In genomic region chr12:112906712-112907414, GRCh38 we compare ENCODE assay signal across 8 cellular contexts. TPM values are rescaled to one million over a fixed set of nuclear protein-coding genes. Genes with fewer than 3 reads are reported as not detected.
DNase-seq lines count a peak whose midpoint lies in the region; ATAC-seq and TF ChIP-seq lines count a peak whose summit lies in the region.

Gene OAS1, plus strand, starts transcription at chr12:112906962. Its CDS starts 78 bp downstream, at chr12:112907040.

- DNase-seq in EH (ENCODE audit: low read depth) (peak; percentile 34), RWPE1 (ENCODE audit: low spot score) (peak; percentile 68), COLO668 (lab: John Stamatoyannopoulos, UW; ENCODE audit: unreplicated experiment) (no peak)
- DNase-seq in central memory CD8-positive, alpha-beta T cell (ENCODE audit: low spot score in 2 of 2), result no peak

- H3K4me1 ChIP-seq in liver (ENCODE audit: control insufficient read depth in 4 of 4, insufficient read depth in 4 of 4, low read length in 3 of 4) (peaks cover 5 to 35% (median 33%) of the 10 kb centered on the region in 4 donors), subcutaneous abdominal adipose tissue (ENCODE audit: control insufficient read depth in 5 of 5, insufficient read depth in 5 of 5, low read length in 5 of 5) (peaks cover 15 to 52% (median 48%) of the 10 kb centered on the region in 5 donors)

- POLR2A ChIA-PET in RWPE1 (lab: Yijun Ruan, JAX; ENCODE audit: low non-redundant PET), result interaction anchor here (1.0 kb wide), 1 partner anchor 9 kb away, joined by 3 read pairs; no protein-coding TSS in a partner anchor

- no peaks in the 10 kb centered on the region for H3K9me3 Mint-ChIP-seq in central memory CD8-positive, alpha-beta T cell

- peak within 1 kb of the TSS; percentile 24 to 60 for H3K9ac ChIP-seq in liver (ENCODE audit: low read depth in 1 of 2, low read length in 2 of 2)
- peak within 1 kb of the TSS; percentile 57 to 99 (median 75) for H3K9ac ChIP-seq in subcutaneous abdominal adipose tissue (ENCODE audit: low read length in 5 of 5)

- CTCF ChIA-PET in RWPE1 (lab: Yijun Ruan, JAX), result interaction anchor here (1.1 kb wide), 1 partner anchor 95 kb away, joined by 4 read pairs; no protein-coding TSS in a partner anchor

- TF ChIP-seq CTCF in RWPE1 (conservative IDR thresholded peaks at IDR 0.05; ENCODE audit: low read depth) (no peak), liver (IDR thresholded peaks at IDR 0.05; ENCODE audit: low read depth, low read length, missing input control) (no peak)

- H3K4me3 ChIP-seq in liver (ENCODE audit: low read depth in 1 of 3, low read length in 3 of 3) (peak within 1 kb of the TSS; percentile 61 to 91 (median 63)), subcutaneous abdominal adipose tissue (ENCODE audit: low read depth in 1 of 5, low read length in 5 of 5) (peak within 1 kb of the TSS; percentile 68 to 96 (median 81))

- no peaks in the 10 kb centered on the region for H3K27me3 Mint-ChIP-seq in central memory CD8-positive, alpha-beta T cell

- peak within 1 kb of the TSS; percentile 94 for H3K27ac Mint-ChIP-seq in central memory CD8-positive, alpha-beta T cell (ENCODE audit: low read depth)

- peaks cover 65% of the 10 kb centered on the region for H3K4me1 Mint-ChIP-seq in central memory CD8-positive, alpha-beta T cell

- peak; percentile 49 to 63 for TF ChIP-seq RAD21 in liver (IDR thresholded peaks at IDR 0.05)

- H3K27ac ChIP-seq in RWPE1 (peak within 1 kb of the TSS; percentile 69), liver (ENCODE audit: low read depth in 1 of 2, low read length in 2 of 2) (peak within 1 kb of the TSS; percentile 74 to 92), subcutaneous abdominal adipose tissue (ENCODE audit: low read depth, low read length) (peak within 1 kb of the TSS; percentile 77)

- ATAC-seq in GM19452 (IDR thresholded peaks at IDR 0.05; ENCODE audit: unreplicated experiment), result peak; percentile 62
- peak; percentile 56 for ATAC-seq in HG03520 (IDR thresholded peaks at IDR 0.05; ENCODE audit: unreplicated experiment)
- ATAC-seq in central memory CD8-positive, alpha-beta T cell (replicated peaks; ENCODE audit: extremely low read depth, poor library complexity, severe bottlenecking), result peak; percentile 79

- H3K9me3 ChIP-seq in liver (ENCODE audit: control insufficient read depth in 4 of 4, low read length in 3 of 4) (no peaks in the 10 kb centered on the region), subcutaneous abdominal adipose tissue (ENCODE audit: control insufficient read depth in 5 of 5, low read length in 5 of 5) (no peaks in the 10 kb centered on the region)

- H3K36me3 Mint-ChIP-seq in central memory CD8-positive, alpha-beta T cell (ENCODE audit: insufficient read depth), result peaks cover 11% of the 10 kb centered on the region

- peak within 1 kb of the TSS; percentile 97 for H3K4me3 Mint-ChIP-seq in central memory CD8-positive, alpha-beta T cell

- peaks cover 4 to 8% (median 7%) of the 10 kb centered on the region in 4 donors for H3K36me3 ChIP-seq in liver (ENCODE audit: control insufficient read depth in 4 of 4, insufficient read depth in 3 of 4, low read depth in 1 of 4, low read length in 3 of 4)
- peaks cover 5 to 15% (median 10%) of the 10 kb centered on the region in 5 donors for H3K36me3 ChIP-seq in subcutaneous abdominal adipose tissue (ENCODE audit: control insufficient read depth in 5 of 5, insufficient read depth in 5 of 5, low read length in 5 of 5)

- H3K27me3 ChIP-seq in liver (ENCODE audit: control insufficient read depth in 4 of 4, insufficient read depth in 4 of 4, low read length in 3 of 4) (no peaks in the 10 kb centered on the region), subcutaneous abdominal adipose tissue (ENCODE audit: control insufficient read depth in 5 of 5, insufficient read depth in 4 of 5, low read length in 5 of 5) (no peaks in the 10 kb centered on the region)

- whole genome bisulfite sequencing in liver, result 2% methylated on average over 4 of the region's 4 CpGs

TF ChIP-seq in liver, 16 proteins besides CTCF, POLR2A, EP300 and RAD21:
- peak; percentile 69 for TF ChIP-seq YY1 (IDR thresholded peaks at IDR 0.05)
- TF ChIP-seq JUND (IDR thresholded peaks at IDR 0.05), result peak; percentile 49 to 79
- TF ChIP-seq FOXA2 (IDR thresholded peaks at IDR 0.05), result peak; percentile 25
- peak; percentile 96 for TF ChIP-seq SP1 (IDR thresholded peaks at IDR 0.05)
- peak in 1 of 2 donors; percentile 94 for TF ChIP-seq EGR1 (IDR thresholded peaks at IDR 0.05; ENCODE audit: low read depth in 2 of 2)
- TF ChIP-seq GABPA (IDR thresholded peaks at IDR 0.05 in 1 of 2, conservative IDR thresholded peaks at IDR 0.05 in 1 of 2), result peak in 1 of 2 donors; percentile 68
- TF ChIP-seq, protein P1, sequence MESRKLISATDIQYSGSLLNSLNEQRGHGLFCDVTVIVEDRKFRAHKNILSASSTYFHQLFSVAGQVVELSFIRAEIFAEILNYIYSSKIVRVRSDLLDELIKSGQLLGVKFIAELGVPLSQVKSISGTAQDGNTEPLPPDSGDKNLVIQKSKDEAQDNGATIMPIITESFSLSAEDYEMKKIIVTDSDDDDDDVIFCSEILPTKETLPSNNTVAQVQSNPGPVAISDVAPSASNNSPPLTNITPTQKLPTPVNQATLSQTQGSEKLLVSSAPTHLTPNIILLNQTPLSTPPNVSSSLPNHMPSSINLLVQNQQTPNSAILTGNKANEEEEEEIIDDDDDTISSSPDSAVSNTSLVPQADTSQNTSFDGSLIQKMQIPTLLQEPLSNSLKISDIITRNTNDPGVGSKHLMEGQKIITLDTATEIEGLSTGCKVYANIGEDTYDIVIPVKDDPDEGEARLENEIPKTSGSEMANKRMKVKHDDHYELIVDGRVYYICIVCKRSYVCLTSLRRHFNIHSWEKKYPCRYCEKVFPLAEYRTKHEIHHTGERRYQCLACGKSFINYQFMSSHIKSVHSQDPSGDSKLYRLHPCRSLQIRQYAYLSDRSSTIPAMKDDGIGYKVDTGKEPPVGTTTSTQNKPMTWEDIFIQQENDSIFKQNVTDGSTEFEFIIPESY (IDR thresholded peaks at IDR 0.05), result peak; percentile 73
- TF ChIP-seq RXRA (IDR thresholded peaks at IDR 0.05), result peak; percentile 91 to 96
- TF ChIP-seq, protein P2, sequence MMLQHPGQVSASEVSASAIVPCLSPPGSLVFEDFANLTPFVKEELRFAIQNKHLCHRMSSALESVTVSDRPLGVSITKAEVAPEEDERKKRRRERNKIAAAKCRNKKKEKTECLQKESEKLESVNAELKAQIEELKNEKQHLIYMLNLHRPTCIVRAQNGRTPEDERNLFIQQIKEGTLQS (IDR thresholded peaks at IDR 0.05), result no peak
- TF ChIP-seq, protein P3, sequence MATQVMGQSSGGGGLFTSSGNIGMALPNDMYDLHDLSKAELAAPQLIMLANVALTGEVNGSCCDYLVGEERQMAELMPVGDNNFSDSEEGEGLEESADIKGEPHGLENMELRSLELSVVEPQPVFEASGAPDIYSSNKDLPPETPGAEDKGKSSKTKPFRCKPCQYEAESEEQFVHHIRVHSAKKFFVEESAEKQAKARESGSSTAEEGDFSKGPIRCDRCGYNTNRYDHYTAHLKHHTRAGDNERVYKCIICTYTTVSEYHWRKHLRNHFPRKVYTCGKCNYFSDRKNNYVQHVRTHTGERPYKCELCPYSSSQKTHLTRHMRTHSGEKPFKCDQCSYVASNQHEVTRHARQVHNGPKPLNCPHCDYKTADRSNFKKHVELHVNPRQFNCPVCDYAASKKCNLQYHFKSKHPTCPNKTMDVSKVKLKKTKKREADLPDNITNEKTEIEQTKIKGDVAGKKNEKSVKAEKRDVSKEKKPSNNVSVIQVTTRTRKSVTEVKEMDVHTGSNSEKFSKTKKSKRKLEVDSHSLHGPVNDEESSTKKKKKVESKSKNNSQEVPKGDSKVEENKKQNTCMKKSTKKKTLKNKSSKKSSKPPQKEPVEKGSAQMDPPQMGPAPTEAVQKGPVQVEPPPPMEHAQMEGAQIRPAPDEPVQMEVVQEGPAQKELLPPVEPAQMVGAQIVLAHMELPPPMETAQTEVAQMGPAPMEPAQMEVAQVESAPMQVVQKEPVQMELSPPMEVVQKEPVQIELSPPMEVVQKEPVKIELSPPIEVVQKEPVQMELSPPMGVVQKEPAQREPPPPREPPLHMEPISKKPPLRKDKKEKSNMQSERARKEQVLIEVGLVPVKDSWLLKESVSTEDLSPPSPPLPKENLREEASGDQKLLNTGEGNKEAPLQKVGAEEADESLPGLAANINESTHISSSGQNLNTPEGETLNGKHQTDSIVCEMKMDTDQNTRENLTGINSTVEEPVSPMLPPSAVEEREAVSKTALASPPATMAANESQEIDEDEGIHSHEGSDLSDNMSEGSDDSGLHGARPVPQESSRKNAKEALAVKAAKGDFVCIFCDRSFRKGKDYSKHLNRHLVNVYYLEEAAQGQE (IDR thresholded peaks at IDR 0.05), result peak; percentile 97
- TF ChIP-seq HNF4G (IDR thresholded peaks at IDR 0.05), result peak; percentile 54
- peak; percentile 97 for TF ChIP-seq NR2F2 (IDR thresholded peaks at IDR 0.05)
- peak; percentile 50 for TF ChIP-seq FOXA1 (IDR thresholded peaks at IDR 0.05)
- TF ChIP-seq MAX (IDR thresholded peaks at IDR 0.05), result peak; percentile 99
- TF ChIP-seq TAF1 (conservative IDR thresholded peaks at IDR 0.05), result peak; percentile 86
- TF ChIP-seq HNF4A (conservative IDR thresholded peaks at IDR 0.05), result peak; percentile 88 to 93

RNA-seq across cellular contexts. Expression of gene OAS1, which starts in this region (rescaled TPM):
- total RNA-seq in liver, result 10 to 100 TPM; 20.5 to 22.0 TPM
- 10 to 100 TPM; 24.9 to 26.0 TPM for polyA plus RNA-seq in liver

Comparison
In these comparisons a context has a peak if more than half of its experiments do, and no peak if none do; other contexts are left out.
1. DNase-seq: peak in EH (single experiment) and RWPE1 (single experiment); none in central memory CD8-positive, alpha-beta T cell (0 of 2) and COLO668 (single experiment).
2. Peak in every context shown above with its lines, with median percentiles within 50 percentile points of each other: ATAC-seq and H3K27ac ChIP-seq.